In genomic region chr12:5889381-5890047, GRCh38 we compare ENCODE assay signal across 11 cellular contexts. TPM values are rescaled to one million over a fixed set of nuclear protein-coding genes. Genes with fewer than 3 reads are reported as not detected.
DNase-seq lines count a peak whose midpoint lies in the region; ATAC-seq and TF ChIP-seq lines count a peak whose summit lies in the region.
"Had no signal": no experiment of that assay in that cellular context is flagged by ENCODE, and none has a peak within 500 bp of the region (broad histone marks: within the 10 kb centered on the region; RNA-seq: fewer than 3 reads in every experiment).

No MANE protein-coding gene starts in this region.

- H3K4me3 ChIP-seq in SK-N-SH (ENCODE audit: low read depth in 2 of 2, low read length in 1 of 2): no peak overlapping the region
- H3K4me3 ChIP-seq: ascending aorta, esophagus squamous epithelium had no signal

- WGBS in SK-N-SH (ENCODE audit: low lambda C conversion rate): 12% methylated on average over 6 of the region's 6 CpGs

- POLR2A ChIA-PET in HEK293T (lab: Yijun Ruan, JAX) (no interaction called here), SK-N-SH (lab: Yijun Ruan, JAX) (no interaction called here)

- H3K27me3 ChIP-seq in SK-N-SH (ENCODE audit: insufficient read depth): peaks cover 8% of the 10 kb centered on the region; the same call in 1 of the 2 replicates
- H3K27me3 ChIP-seq: ascending aorta had no signal

- H3K36me3 ChIP-seq in SK-N-SH (replicated peaks in 1 of 2; ENCODE audit: control insufficient read depth in 1 of 2, insufficient read depth in 2 of 2, low read length in 1 of 2): no peaks in the 10 kb centered on the region
- H3K36me3 ChIP-seq: ascending aorta, esophagus squamous epithelium had no signal

- no peaks in the 10 kb centered on the region for H3K79me2 ChIP-seq in SK-N-SH (ENCODE audit: insufficient read depth)

- H3K4me2 ChIP-seq in SK-N-SH: no peak overlapping the region

- H3F3A ChIP-seq in SK-N-SH (replicated peaks; ENCODE audit: insufficient read depth): no peaks in the 10 kb centered on the region

- no peak for TF ChIP-seq EP300 in SK-N-SH (IDR thresholded peaks at IDR 0.05; ENCODE audit: borderline replicate concordance in 1 of 2, low read depth in 1 of 2, low read length in 1 of 2)

- H3K9me3 ChIP-seq in SK-N-SH: no peaks in the 10 kb centered on the region
- H3K9me3 ChIP-seq: ascending aorta, esophagus squamous epithelium had no signal

- no peak for TF ChIP-seq RAD21 in SK-N-SH (IDR thresholded peaks at IDR 0.05; ENCODE audit: low read length)

- 0 out of 2 replicates have a peak, but pooled peaks cover 6% of the 10 kb centered on the region for H3K9me2 ChIP-seq in SK-N-SH

- H4K20me1 ChIP-seq in SK-N-SH (ENCODE audit: insufficient read depth): no peaks in the 10 kb centered on the region

- CTCF ChIA-PET in HEK293T (lab: Yijun Ruan, JAX) (no interaction called here), SK-N-SH (lab: Yijun Ruan, JAX) (interaction anchor here (1.4 kb wide), 1 partner anchor 99 kb away, joined by 3 read pairs; no protein-coding TSS in a partner anchor)

- peak; percentile 44 for TF ChIP-seq CTCF in SK-N-SH (IDR thresholded peaks at IDR 0.05)

- no peak overlapping the region for H3K9ac ChIP-seq in SK-N-SH

- peak; percentile 4 for DNase-seq in EH (ENCODE audit: low read depth)
- peak; percentile 27 for DNase-seq in HEK293T (ENCODE audit: extremely low spot score)
- peak; percentile 39 for DNase-seq in SK-N-SH
- peak; percentile 14 for DNase-seq in mesenteric fat pad (ENCODE audit: low spot score)
- DNase-seq in T-helper 1 cell: no peak
- DNase-seq in Ammon's horn (ENCODE audit: low spot score): no peak
- no peak for DNase-seq in left colon
- DNase-seq: esophagus squamous epithelium; NK-92 treated with Interleukin-12 subunit alpha and Interleukin-12 subunit beta, amount 100 ng/mL, for 24 hours had no signal

- no peaks in the 10 kb centered on the region for H3K4me1 ChIP-seq in SK-N-SH (ENCODE audit: control insufficient read depth in 1 of 2, insufficient read depth in 2 of 2, low read depth in 1 of 2, low read length in 1 of 2)
- H3K4me1 ChIP-seq: ascending aorta, esophagus squamous epithelium had no signal

- H2AFZ ChIP-seq in SK-N-SH (ENCODE audit: low read depth): peak overlapping the region; percentile 46; the same call in 1 of the 2 replicates

- ATAC-seq in left colon: no peak
- ATAC-seq: activated CD4-positive, CD25-positive, alpha-beta regulatory T cell treated with anti-CD3 and anti-CD28 coated beads, Interleukin-2, amount 50 U/mL, for 24 hours had no signal

- H3K27ac ChIP-seq in SK-N-SH (ENCODE audit: low read depth in 2 of 2, low read length in 1 of 2): no peak overlapping the region
- H3K27ac ChIP-seq: ascending aorta, esophagus squamous epithelium had no signal

- intact Hi-C loops in left colon (cut with DNase I, micrococcal nuclease): no loop called here

TF ChIP-seq in HEK293T, 16 proteins besides CTCF, POLR2A, EP300 and RAD21:
- TF ChIP-seq TARDBP (IDR thresholded peaks at IDR 0.05): no peak
- no peak for TF ChIP-seq CTBP1 (IDR thresholded peaks at IDR 0.05; ENCODE audit: borderline replicate concordance)
- TF ChIP-seq SUZ12 (IDR thresholded peaks at IDR 0.05): no peak
- no peak for TF ChIP-seq FOXA1 (IDR thresholded peaks at IDR 0.05)
- no peak for TF ChIP-seq ARNT (IDR thresholded peaks at IDR 0.05)
- no peak for TF ChIP-seq ZNF384 (IDR thresholded peaks at IDR 0.05)
- TF ChIP-seq NFRKB (IDR thresholded peaks at IDR 0.05): no peak
- TF ChIP-seq FOXK2 (IDR thresholded peaks at IDR 0.05): no peak
- TF ChIP-seq ELF4 (IDR thresholded peaks at IDR 0.05): no peak
- no peak for TF ChIP-seq L3MBTL2 (conservative IDR thresholded peaks at IDR 0.05)
- TF ChIP-seq HDGF (IDR thresholded peaks at IDR 0.05; ENCODE audit: borderline replicate concordance): no peak
- no peak for TF ChIP-seq FOXM1 (IDR thresholded peaks at IDR 0.05; ENCODE audit: borderline replicate concordance)
- TF ChIP-seq PKNOX1 (IDR thresholded peaks at IDR 0.05): no peak
- no peak for TF ChIP-seq SP1 (IDR thresholded peaks at IDR 0.05)

TF ChIP-seq in SK-N-SH, 30 proteins besides CTCF, POLR2A, EP300 and RAD21:
- TF ChIP-seq TCF12 (IDR thresholded peaks at IDR 0.05) (no peak), MEF2A (IDR thresholded peaks at IDR 0.05; ENCODE audit: borderline replicate concordance, low read depth) (no peak), GATA2 (CRISPR knock-in tag; IDR thresholded peaks at IDR 0.05) (no peak), YY1 (IDR thresholded peaks at IDR 0.05; ENCODE audit: low read depth) (no peak), FOXM1 (IDR thresholded peaks at IDR 0.05; ENCODE audit: low read depth) (no peak)

RNA-seq across cellular contexts. Expression of gene ANO2, which starts 55.5 kb away (rescaled TPM):
- polyA plus RNA-seq in SK-N-SH (2012; rRNA removed): not detected in 2 replicates
- not detected in 2 replicates for polyA plus RNA-seq in SK-N-SH (2012; cell fraction: cytosol; rRNA removed)
- polyA plus RNA-seq in SK-N-SH (2012; cell fraction: nucleus; rRNA removed): 0.01 TPM in 1 of 2 replicates, not detected in the other
- 34.6 TPM for total RNA-seq in mesenteric fat pad
- 1 to 10 TPM; 1.8 to 2.6 TPM for total RNA-seq in left colon

Comparison
In these comparisons a context has a peak if more than half of its experiments do, and no peak if none do; other contexts are left out.
1. DNase-seq: peak in EH (single experiment), HEK293T (single experiment), SK-N-SH (single experiment) and mesenteric fat pad (single experiment); none in T-helper 1 cell (0 of 5), Ammon's horn (single experiment) and left colon (0 of 2).